In the genomic region with DNA sequence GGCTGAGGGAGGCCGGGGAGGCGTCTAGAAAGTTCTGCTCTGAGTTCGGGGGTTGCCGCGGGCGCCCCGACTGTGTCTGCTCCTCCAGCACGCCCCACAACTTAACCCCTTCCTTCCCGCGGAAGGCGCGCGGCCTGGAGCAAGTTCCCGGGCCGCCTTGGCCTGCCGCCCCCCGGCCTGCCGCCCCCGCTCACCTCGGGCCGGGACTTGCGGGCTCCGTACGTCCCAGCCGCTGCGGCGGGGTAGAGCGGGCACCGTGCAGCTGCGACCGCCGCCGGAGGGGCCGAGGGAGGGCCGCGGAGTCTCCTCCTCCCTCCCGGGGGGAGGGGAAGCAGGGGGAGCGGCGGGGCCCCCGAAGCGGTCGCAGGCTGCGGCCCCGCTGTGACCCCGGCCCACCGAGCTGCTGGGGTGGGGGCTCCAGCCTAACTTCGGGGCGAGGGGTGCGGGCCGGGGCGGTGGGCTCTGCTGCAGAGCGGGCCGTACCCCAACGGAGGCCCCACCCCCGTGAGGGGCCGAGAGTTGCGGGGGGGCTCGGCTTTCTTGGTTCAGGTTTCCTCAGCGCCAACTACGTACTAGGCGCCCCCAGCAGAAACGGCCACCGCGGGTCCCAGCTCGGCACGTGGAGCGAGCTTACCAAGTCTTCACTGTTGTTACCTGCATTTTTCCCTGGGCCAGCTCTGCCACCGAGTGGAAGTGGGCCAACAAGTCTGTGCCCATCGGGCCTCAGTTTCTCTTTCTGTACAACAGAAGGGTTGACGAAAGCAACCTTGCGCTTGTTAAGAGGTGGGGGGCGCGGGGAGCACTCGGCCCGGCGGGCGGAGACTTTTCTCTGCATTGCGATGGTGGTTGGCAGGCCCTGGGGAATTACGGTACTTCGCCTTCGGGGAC, we compare ENCODE assay signal across 8 cellular contexts. TPM values are rescaled to one million over a fixed set of nuclear protein-coding genes. Genes with fewer than 3 reads are reported as not detected.
DNase-seq lines count a peak whose midpoint lies in the region; ATAC-seq, FAIRE-seq and TF ChIP-seq lines count a peak whose summit lies in the region.

A gene (minus strand): TSS at position 266 of the 888 bp plus-strand sequence. CDS start 7,394 bp downstream, outside the sequence.

- no peak for FAIRE-seq in H54 (lab: Jason Lieb, UNC)

- H3K4me1 Mint-ChIP-seq in activated T-cell treated with anti-CD3 and anti-CD28 coated beads, Interleukin-2, amount 50 U/mL, for 24 hours (ENCODE audit: low read depth), result peaks cover 75% of the 10 kb centered on the region

- H3K9me3 ChIP-seq in Karpas-422 (ENCODE audit: low read length) (no peaks in the 10 kb centered on the region), neural cell (ENCODE audit: low read length) (no peaks in the 10 kb centered on the region)

- peak; percentile 17 for ATAC-seq in GM21825 (IDR thresholded peaks at IDR 0.05; ENCODE audit: unreplicated experiment)

- H3K4me3 ChIP-seq in GM12865 (ENCODE audit: low read depth, low read length), result peak within 1 kb of the TSS; percentile 85
- peak within 1 kb of the TSS; percentile 87 for H3K4me3 ChIP-seq in Karpas-422 (ENCODE audit: low read length)
- peak within 1 kb of the TSS; percentile 87 for H3K4me3 ChIP-seq in fibroblast of pulmonary artery (replicated peaks; ENCODE audit: low read depth, low read length)
- H3K4me3 ChIP-seq in neural cell (ENCODE audit: low read length), result peak within 1 kb of the TSS; percentile 72

- H3K27ac Mint-ChIP-seq in activated T-cell treated with anti-CD3 and anti-CD28 coated beads, Interleukin-2, amount 50 U/mL, for 24 hours, result peak within 1 kb of the TSS; percentile 95

- H3K27me3 Mint-ChIP-seq in activated T-cell treated with anti-CD3 and anti-CD28 coated beads, Interleukin-2, amount 50 U/mL, for 24 hours, result no peaks in the 10 kb centered on the region

- H3K9me3 Mint-ChIP-seq in activated T-cell treated with anti-CD3 and anti-CD28 coated beads, Interleukin-2, amount 50 U/mL, for 24 hours, result no peaks in the 10 kb centered on the region

- H3K9me2 ChIP-seq in Karpas-422 (replicated peaks; ENCODE audit: insufficient read depth, low read length), result no peaks in the 10 kb centered on the region
- H3K9me2 ChIP-seq in neural cell (ENCODE audit: insufficient read depth, low read length), result no peaks in the 10 kb centered on the region

- TF ChIP-seq EP300 in neural cell (conservative IDR thresholded peaks at IDR 0.05; ENCODE audit: poor library complexity, severe bottlenecking), result no peak

- H2AFZ ChIP-seq in Karpas-422 (ENCODE audit: low read length) (peak within 1 kb of the TSS; percentile 72), neural cell (ENCODE audit: low read depth, low read length) (no peak within 1 kb of the TSS)

- peaks cover 28% of the 10 kb centered on the region for H3K79me2 ChIP-seq in Karpas-422 (ENCODE audit: low read length)
- H3K79me2 ChIP-seq in neural cell (replicated peaks; ENCODE audit: insufficient read depth, low read length), result no peaks in the 10 kb centered on the region

- H3F3A ChIP-seq in neural cell (ENCODE audit: insufficient read depth, low read length, poor library complexity, severe bottlenecking), result peaks cover 5% of the 10 kb centered on the region

- DNase-seq in GM12865 (ENCODE audit: low read depth) (peak; percentile 66), Karpas-422 (peak; percentile 81), fibroblast of pulmonary artery (ENCODE audit: low read depth) (no peak), NCI-H2029 treated with DMSO at 0.1 percent for 48 hours (lab: John Stamatoyannopoulos, UW) (no peak), H54 (ENCODE audit: insufficient read length, low spot score) (no peak)
- DNase-seq in activated T-cell treated with anti-CD3 and anti-CD28 coated beads, Interleukin-2, amount 50 U/mL, for 24 hours, result peak; percentile 75

- H3K27me3 ChIP-seq in Karpas-422 (ENCODE audit: low read length), result no peaks in the 10 kb centered on the region
- peaks cover 13% of the 10 kb centered on the region for H3K27me3 ChIP-seq in neural cell (ENCODE audit: insufficient read depth, low read depth, low read length)

- H4K20me1 ChIP-seq in Karpas-422 (ENCODE audit: insufficient read depth, low read depth, low read length) (no peaks in the 10 kb centered on the region), neural cell (ENCODE audit: insufficient read depth) (no peaks in the 10 kb centered on the region)

- TF ChIP-seq RAD21 in neural cell (conservative IDR thresholded peaks at IDR 0.05), result no peak

- H3K4me2 ChIP-seq in Karpas-422 (ENCODE audit: low read depth, low read length, poor library complexity, severe bottlenecking), result peak within 1 kb of the TSS; percentile 87
- peak within 1 kb of the TSS; percentile 30 for H3K4me2 ChIP-seq in neural cell (ENCODE audit: low read length)

- peak within 1 kb of the TSS; percentile 81 for H3K4me3 Mint-ChIP-seq in activated T-cell treated with anti-CD3 and anti-CD28 coated beads, Interleukin-2, amount 50 U/mL, for 24 hours

- H3K27ac ChIP-seq in Karpas-422 (ENCODE audit: low read length) (peak within 1 kb of the TSS; percentile 94), neural cell (ENCODE audit: low read length) (no peak within 1 kb of the TSS)

- H3K4me1 ChIP-seq in Karpas-422 (ENCODE audit: low read length), result peaks cover 79% of the 10 kb centered on the region

- no peak for TF ChIP-seq POLR2A in H54 (IDR thresholded peaks at IDR 0.05; ENCODE audit: low read depth, low read length)

- H3K36me3 Mint-ChIP-seq in activated T-cell treated with anti-CD3 and anti-CD28 coated beads, Interleukin-2, amount 50 U/mL, for 24 hours (ENCODE audit: low read depth), result peaks cover 2% of the 10 kb centered on the region

- TF ChIP-seq CTCF in GM12865 (IDR thresholded peaks at IDR 0.05; ENCODE audit: insufficient read depth, low read depth, low read length, missing control alignments) (no peak), fibroblast of pulmonary artery (IDR thresholded peaks at IDR 0.05; ENCODE audit: low read length, missing control alignments) (no peak), neural cell (IDR thresholded peaks at IDR 0.05; ENCODE audit: poor library complexity, severe bottlenecking) (no peak)

- H3K36me3 ChIP-seq in Karpas-422 (ENCODE audit: insufficient read depth, low read length) (no peaks in the 10 kb centered on the region), neural cell (ENCODE audit: insufficient read depth, low read length) (no peaks in the 10 kb centered on the region)

- H3K9ac ChIP-seq in Karpas-422 (ENCODE audit: low read length) (peak within 1 kb of the TSS; percentile 88), neural cell (ENCODE audit: low read length) (peak within 1 kb of the TSS; percentile 42)

TF ChIP-seq in neural cell, 6 proteins besides CTCF, POLR2A, EP300 and RAD21:
- TF ChIP-seq SMC3 (conservative IDR thresholded peaks at IDR 0.05; ENCODE audit: poor library complexity) (no peak), MXI1 (conservative IDR thresholded peaks at IDR 0.05; ENCODE audit: poor library complexity, severe bottlenecking) (no peak), EZH2 (IDR thresholded peaks at IDR 0.05; ENCODE audit: borderline replicate concordance, insufficient read depth, low read length, poor library complexity, severe bottlenecking) (no peak), TAF1 (IDR thresholded peaks at IDR 0.05; ENCODE audit: low read depth) (no peak)

RNA-seq across cellular contexts. Expression of the gene that starts here (rescaled TPM):
- 5.9 and 25.7 TPM in 2 replicates for total RNA-seq in Karpas-422 (2014; rRNA removed; shearing (Covaris generic); ENCODE audit: low replicate concordance)
- polyA plus RNA-seq in neural cell, result 0.20 TPM in 1 of 2 replicates, not detected in the other
- 0.35 TPM in 1 of 2 replicates, not detected in the other for polyA minus RNA-seq in neural cell

Comparison
In these comparisons a context has a peak if more than half of its experiments do, and no peak if none do; other contexts are left out.
1. DNase-seq: peak in GM12865 (single experiment), Karpas-422 (single experiment) and activated T-cell treated with anti-CD3 and anti-CD28 coated beads, Interleukin-2, amount 50 U/mL, for 24 hours (single experiment); none in fibroblast of pulmonary artery (single experiment), NCI-H2029 treated with DMSO at 0.1 percent for 48 hours (single experiment) and H54 (single experiment).
2. Peak in every context shown above with its lines, with median percentiles within 50 percentile points of each other: H3K4me3 ChIP-seq.